20 cellular contexts compared by ENCODE assay signal in the genomic region with DNA sequence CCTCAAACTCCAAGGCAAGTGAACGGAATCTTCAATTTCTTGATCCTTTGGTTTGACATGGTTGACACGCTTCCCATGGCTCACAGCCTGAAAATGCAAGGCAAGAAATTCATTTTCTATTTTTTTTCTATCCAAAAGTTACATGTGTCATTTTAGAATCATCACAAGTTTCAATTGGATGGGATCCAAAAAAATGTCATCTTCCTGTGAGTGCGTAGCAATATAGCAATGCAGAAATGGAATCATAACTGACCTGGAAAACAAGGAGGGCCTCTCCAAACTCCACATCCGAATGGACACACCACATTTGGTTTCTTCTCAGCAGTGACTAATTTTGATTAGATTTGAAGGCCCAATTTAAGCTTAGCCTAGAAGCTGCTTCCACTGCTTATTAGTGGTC.
"Had no signal": no experiment of that assay in that cellular context is flagged by ENCODE, and none has a peak within 500 bp of the region (broad histone marks: within the 10 kb centered on the region; RNA-seq: fewer than 3 reads in every experiment).

No MANE protein-coding gene starts in this region.

- H3K36me3 Mint-ChIP-seq: activated CD4-positive, alpha-beta memory T cell treated with anti-CD3 and anti-CD28 coated beads for 36 hours; activated CD8-positive, alpha-beta memory T cell treated with anti-CD3 and anti-CD28 coated beads, Interleukin-2, amount 10 ng/mL, durations not matched to agents 7 days and 5 days; memory B cell; naive thymus-derived CD4-positive, alpha-beta T cell had no signal

- H3K9me3 ChIP-seq: colonic mucosa, esophagus muscularis mucosa, left lung, mucosa of descending colon, right atrium auricular region, tibial nerve, vagina had no signal

- H3K4me1 Mint-ChIP-seq: activated CD4-positive, alpha-beta T cell treated with anti-CD3 and anti-CD28 coated beads for 36 hours; activated CD8-positive, alpha-beta memory T cell treated with anti-CD3 and anti-CD28 coated beads, Interleukin-2, amount 10 ng/mL, durations not matched to agents 7 days and 5 days; memory B cell; naive thymus-derived CD4-positive, alpha-beta T cell had no signal

- H3K27me3 ChIP-seq: colonic mucosa, esophagus muscularis mucosa, right atrium auricular region, tibial nerve, vagina had no signal

- H3K36me3 ChIP-seq: colonic mucosa, esophagus muscularis mucosa, left lung, right atrium auricular region, tibial nerve, vagina, WERI-Rb-1 had no signal

- ATAC-seq: activated CD4-positive, alpha-beta T cell treated with anti-CD3 and anti-CD28 coated beads for 36 hours; activated CD8-positive, alpha-beta memory T cell treated with anti-CD3 and anti-CD28 coated beads, Interleukin-2, amount 10 ng/mL, durations not matched to agents 7 days and 5 days; naive thymus-derived CD4-positive, alpha-beta T cell had no signal

- H3K4me3 ChIP-seq: colonic mucosa, esophagus muscularis mucosa, left lung, mucosa of descending colon, right atrium auricular region, tibial nerve, vagina had no signal

- H3K9me3 Mint-ChIP-seq: activated CD4-positive, alpha-beta memory T cell treated with anti-CD3 and anti-CD28 coated beads for 36 hours; activated naive CD4-positive, alpha-beta T cell treated with anti-CD3 and anti-CD28 coated beads for 36 hours; activated T-helper 2 cell treated with anti-CD3 and anti-CD28 coated beads, Interferon-gamma antibody, Interleukin-2, Interleukin-4, amounts not matched to agents 10 μg/mL and 5 μg/mL and 100 μg/mL, durations not matched to agents 14 hours and 24 hours and 36 hours; memory B cell; naive thymus-derived CD4-positive, alpha-beta T cell had no signal

- DNase-seq: activated CD4-positive, alpha-beta memory T cell treated with anti-CD3 and anti-CD28 coated beads for 36 hours; activated CD4-positive, alpha-beta T cell treated with anti-CD3 and anti-CD28 coated beads for 36 hours; activated CD8-positive, alpha-beta memory T cell treated with anti-CD3 and anti-CD28 coated beads, Interleukin-2, amount 10 ng/mL, durations not matched to agents 7 days and 5 days; activated naive CD4-positive, alpha-beta T cell treated with anti-CD3 and anti-CD28 coated beads for 36 hours; activated T-cell treated with anti-CD3 and anti-CD28 coated beads, Interleukin-2, amount 50 U/mL, for 1 hour; colonic mucosa; kidney; left lung; naive thymus-derived CD4-positive, alpha-beta T cell; stimulated activated CD4-positive, alpha-beta T cell treated with anti-CD3 and anti-CD28 coated beads, Interleukin-4, amount 100 ng/mL, for 24 hours; stimulated activated naive CD4-positive, alpha-beta T cell treated with Interleukin-2 at 50 U/mL for 16 hours; WERI-Rb-1 had no signal

- H3K27me3 Mint-ChIP-seq: activated CD4-positive, alpha-beta memory T cell treated with anti-CD3 and anti-CD28 coated beads for 36 hours had no signal

- H3K27ac Mint-ChIP-seq: activated CD4-positive, alpha-beta memory T cell treated with anti-CD3 and anti-CD28 coated beads for 36 hours; activated CD4-positive, alpha-beta T cell treated with anti-CD3 and anti-CD28 coated beads for 36 hours; activated CD8-positive, alpha-beta memory T cell treated with anti-CD3 and anti-CD28 coated beads, Interleukin-2, amount 10 ng/mL, durations not matched to agents 7 days and 5 days; activated naive CD4-positive, alpha-beta T cell treated with anti-CD3 and anti-CD28 coated beads for 36 hours; activated T-helper 2 cell treated with anti-CD3 and anti-CD28 coated beads, Interferon-gamma antibody, Interleukin-2, Interleukin-4, amounts not matched to agents 10 μg/mL and 5 μg/mL and 100 μg/mL, durations not matched to agents 14 hours and 24 hours and 36 hours; memory B cell; naive thymus-derived CD4-positive, alpha-beta T cell; progenitor cell of endocrine pancreas had no signal

- H3K4me3 Mint-ChIP-seq: activated CD4-positive, alpha-beta memory T cell treated with anti-CD3 and anti-CD28 coated beads for 36 hours; activated CD4-positive, alpha-beta T cell treated with anti-CD3 and anti-CD28 coated beads for 36 hours; activated CD8-positive, alpha-beta memory T cell treated with anti-CD3 and anti-CD28 coated beads, Interleukin-2, amount 10 ng/mL, durations not matched to agents 7 days and 5 days; activated naive CD4-positive, alpha-beta T cell treated with anti-CD3 and anti-CD28 coated beads for 36 hours; memory B cell; naive thymus-derived CD4-positive, alpha-beta T cell had no signal

- H3K4me1 ChIP-seq: colonic mucosa, esophagus muscularis mucosa, left lung, right atrium auricular region, tibial nerve, vagina had no signal

- H3K27ac ChIP-seq: colonic mucosa, esophagus muscularis mucosa, left lung, right atrium auricular region, tibial nerve, vagina, WERI-Rb-1 had no signal
